In genomic region chr6:98366406-98366805, GRCh38 we compare ENCODE assay signal across 10 cellular contexts.
"Had no signal": no experiment of that assay in that cellular context is flagged by ENCODE, and none has a peak within 500 bp of the region (broad histone marks: within the 10 kb centered on the region; RNA-seq: fewer than 3 reads in every experiment).

No MANE protein-coding gene starts in this region.

- ATAC-seq: HCT116, HepG2 had no signal

- H3K36me3 ChIP-seq: HAP-1 had no signal

- H3K27ac Mint-ChIP-seq: HFFc6, IgD-negative memory B cell had no signal

- H3K27ac ChIP-seq: GM23248, HL-60 had no signal

- H3K27me3 Mint-ChIP-seq: IgD-negative memory B cell had no signal

- FAIRE-seq: HepG2 had no signal

- H3K4me1 Mint-ChIP-seq: IgD-negative memory B cell had no signal

- DNase-seq: GM23248, GOT3, H7, HFFc6, KBM-7 had no signal

- H2AFZ ChIP-seq: GM23248 had no signal

- H3K9ac ChIP-seq: GM23248 had no signal

- H3K9me3 ChIP-seq: HAP-1 had no signal

- H3K4me3 Mint-ChIP-seq: HFFc6, IgD-negative memory B cell had no signal

- H3K4me3 ChIP-seq: GM23248, HAP-1 had no signal

- H3K36me3 Mint-ChIP-seq: IgD-negative memory B cell had no signal

- H3K4me1 ChIP-seq: HAP-1 had no signal
